Comparison of ENCODE assay signal across 13 cellular contexts in genomic region chr10:24718031-24718855, GRCh38. TPM values are rescaled to one million over a fixed set of nuclear protein-coding genes. Genes with fewer than 3 reads are reported as not detected.
DNase-seq lines count a peak whose midpoint lies in the region; ATAC-seq, FAIRE-seq and TF ChIP-seq lines count a peak whose summit lies in the region.
"Had no signal": no experiment of that assay in that cellular context is flagged by ENCODE, and none has a peak within 500 bp of the region (broad histone marks: within the 10 kb centered on the region; RNA-seq: fewer than 3 reads in every experiment).

No MANE protein-coding gene starts in this region.

- H3K27me3 ChIP-seq in HUES48 (ENCODE audit: control insufficient read depth, insufficient read depth, low read length) (peaks cover 24% of the 10 kb centered on the region), iPS-20b (ENCODE audit: insufficient read depth, low read length) (peaks cover 56% of the 10 kb centered on the region)
- H3K27me3 ChIP-seq: body of pancreas had no signal

- H3K36me3 ChIP-seq in HUES48 (ENCODE audit: control insufficient read depth, insufficient read depth, low read length) (no peaks in the 10 kb centered on the region), iPS-20b (ENCODE audit: insufficient read depth, low read depth, low read length) (no peaks in the 10 kb centered on the region)

- H3K27ac ChIP-seq in HUES48 (ENCODE audit: low read depth, low read length) (no peak overlapping the region), iPS-20b (ENCODE audit: low read length) (no peak overlapping the region)

- peak; percentile 44 for DNase-seq in ACHN
- peak; percentile 60 for DNase-seq in astrocyte of the spinal cord (ENCODE audit: low read depth, low spot score)
- DNase-seq in stimulated activated CD4-positive, alpha-beta T cell treated with anti-CD3 and anti-CD28 coated beads, Interleukin-1b, Interleukin-23, amount 100 ng/mL, for 48 hours, result no peak
- DNase-seq in frontal cortex (ENCODE audit: low spot score in 2 of 2), result no peak
- DNase-seq in activated T-cell treated with anti-CD3 and anti-CD28 coated beads, Interleukin-2, amount 50 U/mL, for 1 hour, result no peak
- DNase-seq in left ventricle myocardium superior, result no peak
- DNase-seq: activated CD4-positive, alpha-beta T cell treated with anti-CD3 and anti-CD28 coated beads, Interleukin-2, amount 50 U/mL, for 4 hours; body of pancreas; NCI-H1417; nephron progenitor cell; stimulated activated CD4-positive, alpha-beta T cell treated with anti-CD3 and anti-CD28 coated beads, Interleukin-4, amount 100 ng/mL, for 4 hours had no signal

- no peak for FAIRE-seq in frontal cortex (lab: Jason Lieb, UNC)

- H3K9ac ChIP-seq in HUES48 (ENCODE audit: low read depth, low read length) (no peak overlapping the region), iPS-20b (ENCODE audit: low read depth, low read length) (no peak overlapping the region)

- H3K9me3 ChIP-seq in HUES48 (ENCODE audit: control insufficient read depth, insufficient read depth, low read length) (no peaks in the 10 kb centered on the region), iPS-20b (ENCODE audit: insufficient read depth, low read depth, low read length) (no peaks in the 10 kb centered on the region)
- H3K9me3 ChIP-seq: body of pancreas had no signal

- intact Hi-C loops in left ventricle myocardium superior (cut with micrococcal nuclease), result no loop called here

- H3K4me1 ChIP-seq in HUES48 (ENCODE audit: control insufficient read depth, insufficient read depth, low read length) (peaks cover 54% of the 10 kb centered on the region), iPS-20b (ENCODE audit: insufficient read depth, low read length) (peaks cover 49% of the 10 kb centered on the region)

- ATAC-seq in left ventricle myocardium superior, result no peak
- ATAC-seq: body of pancreas had no signal

- H3K4me3 ChIP-seq in HUES48 (ENCODE audit: low read depth, low read length), result peak overlapping the region; percentile 36
- H3K4me3 ChIP-seq in astrocyte of the spinal cord (ENCODE audit: low read depth, low read length), result no peak overlapping the region
- peak overlapping the region; percentile 70; the same call in 1 of the 2 replicates for H3K4me3 ChIP-seq in iPS-20b (ENCODE audit: low read length)
- H3K4me3 ChIP-seq: body of pancreas had no signal

- in situ Hi-C loops in ACHN (cut with HindIII; ENCODE audit: low pct_ligation_motif_present, low pct_unique_long_range_greater_than_20kb, low sequenced_read_pairs) (no loop called here), astrocyte of the spinal cord (cut with HindIII; ENCODE audit: low sequenced_read_pairs) (no loop called here)

- no peak for TF ChIP-seq CTCF in astrocyte of the spinal cord (IDR thresholded peaks at IDR 0.05; ENCODE audit: low read depth, low read length)

RNA-seq across cellular contexts. Expression of gene ARHGAP21, which starts 5.4 kb away (rescaled TPM):
- total RNA-seq in frontal cortex (228 TPM), left ventricle myocardium superior (57.9 TPM)

Comparison
In these comparisons a context has a peak if more than half of its experiments do, and no peak if none do; other contexts are left out.
1. DNase-seq: peak in ACHN (single experiment) and astrocyte of the spinal cord (single experiment); none in stimulated activated CD4-positive, alpha-beta T cell treated with anti-CD3 and anti-CD28 coated beads, Interleukin-1b, Interleukin-23, amount 100 ng/mL, for 48 hours (single experiment), frontal cortex (0 of 2), activated T-cell treated with anti-CD3 and anti-CD28 coated beads, Interleukin-2, amount 50 U/mL, for 1 hour (single experiment) and left ventricle myocardium superior (single experiment).